7 cellular contexts compared by ENCODE assay signal in genomic region chr11:46295312-46295995, GRCh38. TPM values are rescaled to one million over a fixed set of nuclear protein-coding genes. Genes with fewer than 3 reads are reported as not detected.
DNase-seq lines count a peak whose midpoint lies in the region; ATAC-seq and TF ChIP-seq lines count a peak whose summit lies in the region.

No MANE protein-coding gene starts in this region.

- TF ChIP-seq CTCF in heart right ventricle (IDR thresholded peaks at IDR 0.05) (no peak), transverse colon (IDR thresholded peaks at IDR 0.05) (no peak)

- ATAC-seq in GM18909 (IDR thresholded peaks at IDR 0.05; ENCODE audit: poor library complexity, unreplicated experiment) = peak; percentile 73
- peak; percentile 99 to 100 (median 100) for ATAC-seq in T-cell (replicated peaks in 1 of 4)
- peak; percentile 90 to 93 (median 92) for ATAC-seq in heart right ventricle

- peaks cover 39% of the 10 kb centered on the region for H3K4me1 ChIP-seq in HUES64 (ENCODE audit: insufficient read depth, low read length)
- H3K4me1 ChIP-seq in heart right ventricle = peaks cover 13 to 59% (median 44%) of the 10 kb centered on the region in 9 donors
- peaks cover 6 to 51% (median 38%) of the 10 kb centered on the region in 4 donors for H3K4me1 ChIP-seq in transverse colon

- DNase-seq in T-cell = peak; percentile 54 to 80 (median 68)
- peak; percentile 60 for DNase-seq in activated naive CD8-positive, alpha-beta T cell treated with anti-CD3 and anti-CD28 coated beads, Interleukin-2, amount 50 U/mL, for 16 hours (ENCODE audit: low read depth, low spot score)
- peak; percentile 78 to 83 for DNase-seq in heart right ventricle
- DNase-seq in posterior vena cava (ENCODE audit: low spot score) = peak; percentile 92
- DNase-seq in transverse colon = peak; percentile 70

- peak overlapping the region; percentile 85 for H3K27ac ChIP-seq in HUES64 (ENCODE audit: low read depth, low read length)
- H3K27ac ChIP-seq in heart right ventricle = peak overlapping the region in 9 of 10 donors; percentile 31 to 76 (median 50)
- H3K27ac ChIP-seq in transverse colon = peak overlapping the region; percentile 55 to 74 (median 60)

- CTCF ChIA-PET in T-cell (lab: Charles Lee) = interaction anchor here (0.6 to 1.1 kb wide), 4 partner anchors 9 to 160 kb away, joined by 3 to 5 read pairs (median 4); no protein-coding TSS in a partner anchor

- POLR2A ChIA-PET in T-cell (lab: Charles Lee) = no interaction called here

- H3K27me3 ChIP-seq in HUES64 (ENCODE audit: insufficient read depth, low read length) = no peaks in the 10 kb centered on the region
- H3K27me3 ChIP-seq in heart right ventricle = peaks cover 0 to 30% (median 0%) of the 10 kb centered on the region in 7 donors
- no peaks in the 10 kb centered on the region for H3K27me3 ChIP-seq in transverse colon

- whole genome bisulfite sequencing in HUES64 = under 1% methylated on average over 58 of the region's 58 CpGs
- 1% methylated on average over 58 of the region's 58 CpGs for WGBS in heart right ventricle, 2 donors
- WGBS in transverse colon (ENCODE audit: low coverage in 1 of 2), 2 donors = 8% methylated on average over 39 of the region's 58 CpGs; no CpG with 5 or more reads in 1 of the 2 donors

- in situ Hi-C loops in transverse colon (cut with MboI; ENCODE audit: low pct_ligation_motif_present in 1 of 4, low pct_unique_long_range_greater_than_20kb in 1 of 4, low sequenced_read_pairs in 3 of 4) = no loop called here

- TF ChIP-seq POLR2A in transverse colon (IDR thresholded peaks at IDR 0.05) = no peak

- H3K9me3 ChIP-seq in HUES64 (ENCODE audit: insufficient read depth, low read depth, low read length) (no peaks in the 10 kb centered on the region), heart right ventricle (no peaks in the 10 kb centered on the region), transverse colon (no peaks in the 10 kb centered on the region)

- peak overlapping the region; percentile 71 for H3K9ac ChIP-seq in HUES64 (ENCODE audit: low read depth, low read length)

- intact Hi-C loops in heart right ventricle (cut with DNase I) = loop anchor here in 2 of 10 donors (2.0 to 5.0 kb wide), 2 partner anchors 17 to 53 kb away; no protein-coding TSS in a partner anchor
- intact Hi-C loops in posterior vena cava (cut with DNase I) = no loop called here
- intact Hi-C loops in transverse colon (cut with DNase I; ENCODE audit: low total_unique reads) = no loop called here

- no peaks in the 10 kb centered on the region for H3K9me3 Mint-ChIP-seq in T-cell

- H3K4me3 ChIP-seq in HUES64 (ENCODE audit: low read length) (peak overlapping the region; percentile 66), heart right ventricle (peak overlapping the region; percentile 35 to 75 (median 56)), transverse colon (peak overlapping the region; percentile 31 to 55 (median 42))

- H3K4me1 Mint-ChIP-seq in T-cell = peaks cover 6 to 14% (median 10%) of the 10 kb centered on the region in 3 donors

- H3K36me3 Mint-ChIP-seq in T-cell = no peaks in the 10 kb centered on the region

- H3K36me3 ChIP-seq in HUES64 (ENCODE audit: insufficient read depth, low read length) (no peaks in the 10 kb centered on the region), heart right ventricle (peaks cover 0 to 10% (median 0%) of the 10 kb centered on the region in 9 donors), transverse colon (no peaks in the 10 kb centered on the region)

- no peak overlapping the region for H3K27ac Mint-ChIP-seq in T-cell

- peaks cover 5 to 12% of the 10 kb centered on the region in 2 donors for H3K27me3 Mint-ChIP-seq in T-cell

- peak overlapping the region; percentile 81 to 88 (median 83) for H3K4me3 Mint-ChIP-seq in T-cell

- TF ChIP-seq EP300 in transverse colon (IDR thresholded peaks at IDR 0.05; ENCODE audit: low read depth) = no peak

RNA-seq across cellular contexts. Expression of gene CREB3L1, which starts 18.0 kb away (rescaled TPM):
- 4.6 TPM for polyA plus RNA-seq in HUES64 (2013, experiment 1 of 2)
- polyA plus RNA-seq in HUES64 (2013, experiment 2 of 2) = 9.1 TPM
- total RNA-seq in T-cell = under 1 TPM in 3 of 5 donors, not detected in 2; 0.38 to 0.72 (median 0.38) TPM
- total RNA-seq in heart right ventricle = 100 to 1,000 TPM in 1 of 10 donors, 10 to 100 TPM in 9; 14.9 to 127 (median 36.1) TPM
- polyA plus RNA-seq in heart right ventricle = 10 to 100 TPM in 1 of 2 donors, 1 to 10 TPM in 1; 9.7 to 49.5 TPM
- 10 to 100 TPM; 14.3 to 25.8 TPM for total RNA-seq in posterior vena cava
- total RNA-seq in transverse colon = 10 to 100 TPM; 35.8 to 50.7 (median 41.6) TPM

RNA-seq across cellular contexts. Expression of gene DGKZ, which starts 51.8 kb away (rescaled TPM):
- polyA plus RNA-seq in HUES64 (2013, experiment 1 of 2) = 51.0 TPM
- 50.1 TPM for polyA plus RNA-seq in HUES64 (2013, experiment 2 of 2)
- 100 to 1,000 TPM; 235 to 318 (median 251) TPM for total RNA-seq in T-cell
- 10 to 100 TPM; 46.4 to 77.9 (median 60.1) TPM for total RNA-seq in heart right ventricle
- 100 to 1,000 TPM in 1 of 2 donors, 10 to 100 TPM in 1; 31.9 to 107 TPM for polyA plus RNA-seq in heart right ventricle
- 10 to 100 TPM; 38.5 to 41.2 TPM for total RNA-seq in posterior vena cava
- 100 to 1,000 TPM in 1 of 4 donors, 10 to 100 TPM in 3; 56.4 to 105 (median 67.7) TPM for total RNA-seq in transverse colon

Comparison
In these comparisons a context has a peak if more than half of its experiments do, and no peak if none do; other contexts are left out.
1. Peak in every context shown above with its lines: DNase-seq, ATAC-seq, H3K4me3 ChIP-seq and H3K27ac ChIP-seq.
2. RNA of gene CREB3L1, which starts 18.0 kb away (total RNA-seq): 35.8 to 50.7 TPM in transverse colon, 14.9 to 127 TPM in heart right ventricle and 14.3 to 25.8 TPM in posterior vena cava; 0.38 to 0.72 TPM in T-cell; every median in the first group is over 4 times any median in the second.